15 cellular contexts compared by ENCODE assay signal in genomic region chr3:99644017-99644416, GRCh38. TPM values are rescaled to one million over a fixed set of nuclear protein-coding genes. Genes with fewer than 3 reads are reported as not detected.
"Had no signal": no experiment of that assay in that cellular context is flagged by ENCODE, and none has a peak within 500 bp of the region (broad histone marks: within the 10 kb centered on the region; RNA-seq: fewer than 3 reads in every experiment).

No MANE protein-coding gene starts in this region.

- ATAC-seq: activated naive CD4-positive, alpha-beta T cell treated with anti-CD3 and anti-CD28 coated beads, Interleukin-2, amount 50 U/mL, for 72 hours; activated T-cell treated with anti-CD3 and anti-CD28 coated beads, Interleukin-2, amount 50 U/mL, for 4 hours; gastrocnemius medialis; stimulated activated naive B cell treated with anti-CD40 and anti-IgM and Interleukin-4, amounts not matched to agents 10 μg/mL and 1 μg/mL and 100 μg/mL, for 72 hours; upper lobe of right lung had no signal

- H3K36me3 ChIP-seq: gastrocnemius medialis, neural progenitor cell, upper lobe of right lung had no signal

- H3K4me2 ChIP-seq: neural progenitor cell had no signal

- H3K79me2 ChIP-seq: parathyroid adenoma had no signal

- H3K9me3 Mint-ChIP-seq: activated CD4-positive, alpha-beta memory T cell treated with anti-CD3 and anti-CD28 coated beads for 36 hours; activated naive CD4-positive, alpha-beta T cell treated with anti-CD3 and anti-CD28 coated beads, Interleukin-2, amount 50 U/mL, for 72 hours; activated T-cell treated with anti-CD3 and anti-CD28 coated beads, Interleukin-2, amount 50 U/mL, for 4 hours; neural progenitor cell; stimulated activated naive B cell treated with anti-CD40 and anti-IgM and Interleukin-4, amounts not matched to agents 10 μg/mL and 1 μg/mL and 100 μg/mL, for 72 hours had no signal

- H2AFZ ChIP-seq: neural progenitor cell, parathyroid adenoma had no signal

- H3K27ac Mint-ChIP-seq: activated CD4-positive, alpha-beta memory T cell treated with anti-CD3 and anti-CD28 coated beads for 36 hours; activated naive CD4-positive, alpha-beta T cell treated with anti-CD3 and anti-CD28 coated beads, Interleukin-2, amount 50 U/mL, for 72 hours; neural progenitor cell; stimulated activated naive B cell treated with anti-CD40 and anti-IgM and Interleukin-4, amounts not matched to agents 10 μg/mL and 1 μg/mL and 100 μg/mL, for 72 hours had no signal

- H3K4me3 ChIP-seq: gastrocnemius medialis, neural progenitor cell, upper lobe of right lung had no signal

- H3K4me3 Mint-ChIP-seq: activated CD4-positive, alpha-beta memory T cell treated with anti-CD3 and anti-CD28 coated beads for 36 hours; activated T-cell treated with anti-CD3 and anti-CD28 coated beads, Interleukin-2, amount 50 U/mL, for 4 hours; neural progenitor cell; stimulated activated naive B cell treated with anti-CD40 and anti-IgM and Interleukin-4, amounts not matched to agents 10 μg/mL and 1 μg/mL and 100 μg/mL, for 72 hours had no signal

- FAIRE-seq: bronchial epithelial cell, kidney had no signal

- H3K27me3 ChIP-seq: upper lobe of right lung had no signal

- H3K27ac ChIP-seq: gastrocnemius medialis, neural progenitor cell, parathyroid adenoma, upper lobe of right lung had no signal

- H3K4me1 Mint-ChIP-seq: stimulated activated naive B cell treated with anti-CD40 and anti-IgM and Interleukin-4, amounts not matched to agents 10 μg/mL and 1 μg/mL and 100 μg/mL, for 72 hours had no signal

- H3K36me3 Mint-ChIP-seq: activated CD4-positive, alpha-beta memory T cell treated with anti-CD3 and anti-CD28 coated beads for 36 hours; neural progenitor cell; stimulated activated naive B cell treated with anti-CD40 and anti-IgM and Interleukin-4, amounts not matched to agents 10 μg/mL and 1 μg/mL and 100 μg/mL, for 72 hours had no signal

- DNase-seq: activated CD4-positive, alpha-beta memory T cell treated with anti-CD3 and anti-CD28 coated beads for 36 hours; activated CD4-positive, alpha-beta T cell treated with anti-CD3 and anti-CD28 coated beads for 1 hour; activated effector memory CD4-positive, alpha-beta T cell treated with anti-CD3 and anti-CD28 coated beads, Interleukin-2, amount 50 U/mL, for 16 hours; activated T-cell treated with anti-CD3 and anti-CD28 coated beads, Interleukin-2, amount 50 U/mL, for 4 hours; amniotic stem cell; gastrocnemius medialis; kidney; stimulated activated CD4-positive, alpha-beta T cell treated with anti-CD3 and anti-CD28 coated beads, Interleukin-1b, Interleukin-23, amount 100 ng/mL, for 48 hours; stimulated activated naive B cell treated with anti-CD40 and anti-IgM and Interleukin-4, amounts not matched to agents 10 μg/mL and 1 μg/mL and 100 μg/mL, for 72 hours; upper lobe of right lung had no signal

- H3K9me3 ChIP-seq: gastrocnemius medialis, upper lobe of right lung had no signal

- H3K4me1 ChIP-seq: gastrocnemius medialis, parathyroid adenoma had no signal

- H3K9ac ChIP-seq: neural progenitor cell, parathyroid adenoma had no signal

RNA-seq across cellular contexts. Expression of gene COL8A1, which starts 5.6 kb away (rescaled TPM):
- total RNA-seq: activated CD4-positive, alpha-beta memory T cell treated with anti-CD3 and anti-CD28 coated beads for 36 hours; T-helper 2 cell treated with Interferon-gamma antibody and Interleukin-4, amounts not matched to agents 100 ng/mL and 5 ng/mL, for 36 hours had no signal
